In genomic region chr20:59003836-59004492, GRCh38 we compare ENCODE assay signal across 1 cellular context.
TF ChIP-seq lines count a peak whose summit lies in the region.

No MANE protein-coding gene starts in this region.

TF ChIP-seq in IMR-90, 13 proteins besides CTCF, POLR2A, EP300 and RAD21 (continued from another document):
- no peak for TF ChIP-seq MAZ (IDR thresholded peaks at IDR 0.05; ENCODE audit: borderline replicate concordance, low read depth, low read length)
